1 cellular context compared by ENCODE assay signal in genomic region chrX:71618303-71618721, GRCh38.
TF ChIP-seq lines count a peak whose summit lies in the region.

Gene CXCR3, minus strand, starts transcription at chrX:71618511. Its CDS starts 62 bp downstream, at chrX:71618449.

TF ChIP-seq in HepG2, 621 proteins besides CTCF, POLR2A, EP300 and RAD21 (continued from another document):
- TF ChIP-seq KLF11 (CRISPR knock-in tag; IDR thresholded peaks at IDR 0.05) (no peak), ZNF230 (CRISPR knock-in tag; IDR thresholded peaks at IDR 0.05) (no peak), ZNF724P (CRISPR knock-in tag; IDR thresholded peaks at IDR 0.05; ENCODE audit: borderline replicate concordance) (no peak), ZNF703 (CRISPR knock-in tag; IDR thresholded peaks at IDR 0.05; ENCODE audit: borderline replicate concordance) (no peak)
TF ChIP-seq in HepG2: peak in this region for 0.
